19 cellular contexts compared by ENCODE assay signal in the genomic region with DNA sequence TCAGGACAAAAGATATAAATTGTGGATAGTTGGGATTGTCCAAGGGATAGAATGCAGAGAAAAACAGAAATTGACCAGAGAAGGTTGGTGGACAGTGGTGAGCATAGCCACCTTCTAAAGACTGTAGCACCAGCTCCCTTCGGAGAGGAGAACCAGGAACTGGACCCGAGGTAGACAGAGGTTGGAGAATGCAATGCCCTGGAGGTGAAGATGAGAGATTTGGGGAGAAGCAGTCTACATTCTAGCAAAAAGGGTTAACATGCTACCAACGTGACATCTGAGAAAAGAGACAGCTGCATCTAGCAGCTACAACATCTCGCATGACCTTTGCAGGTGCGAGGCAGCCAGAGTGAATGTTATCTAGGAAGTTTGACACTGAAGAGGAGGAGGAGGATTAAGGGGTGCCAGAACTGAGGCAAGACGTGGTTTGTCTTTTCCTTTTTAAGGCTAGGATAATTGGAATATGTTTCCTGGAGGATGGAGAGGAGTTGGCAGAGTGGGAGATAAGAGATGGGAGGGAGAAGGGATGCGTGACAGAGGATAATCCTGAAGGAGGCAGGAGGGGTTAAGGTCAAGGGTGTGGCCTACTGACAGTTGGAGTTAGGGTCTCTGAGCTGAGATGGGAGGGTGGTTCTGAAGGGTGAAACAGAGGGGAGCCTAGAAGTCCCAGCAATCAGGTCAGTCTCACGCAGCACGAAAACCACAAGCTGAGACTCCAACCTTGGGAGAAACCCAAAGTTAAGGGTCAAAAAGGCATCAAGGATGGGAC.
DNase-seq lines count a peak whose midpoint lies in the region; ATAC-seq and TF ChIP-seq lines count a peak whose summit lies in the region.
"Had no signal": no experiment of that assay in that cellular context is flagged by ENCODE, and none has a peak within 500 bp of the region (broad histone marks: within the 10 kb centered on the region; RNA-seq: fewer than 3 reads in every experiment).

No MANE protein-coding gene starts in this region.

- WGBS in aorta, 2 donors, result 61 to 78% methylated on average over 9 of the region's 9 CpGs

- DNase-seq in Right ventricle myocardium superior, result no peak
- no peak for DNase-seq in left ventricle myocardium superior
- DNase-seq in fibroblast of the aortic adventitia (ENCODE audit: low read depth), result peak; percentile 22
- no peak for DNase-seq in omental fat pad (ENCODE audit: low spot score)
- no peak for DNase-seq in aorta
- no peak for DNase-seq in HuH-7 (ENCODE audit: low spot score)
- no peak for DNase-seq in dermis blood vessel endothelial cell
- DNase-seq: activated naive CD4-positive, alpha-beta T cell; activated T-cell treated with anti-CD3 and anti-CD28 coated beads for 4 hours; colonic mucosa; NCI-H526; ovary; sigmoid colon; stimulated activated CD4-positive, alpha-beta T cell treated with anti-CD3 and anti-CD28 coated beads, Interleukin-2, amount 100 ng/mL, for 24 hours; stimulated activated naive CD4-positive, alpha-beta T cell treated with Interleukin-2 at 50 U/mL for 16 hours had no signal

- peaks cover 3 to 5% of the 10 kb centered on the region in 2 donors for H3K4me1 ChIP-seq in aorta (ENCODE audit: control insufficient read depth in 1 of 2, insufficient read depth in 2 of 2, low read length in 2 of 2)

- intact Hi-C loops in Right ventricle myocardium superior (cut with DNase I), result no loop called here
- intact Hi-C loops in left ventricle myocardium superior (cut with micrococcal nuclease), result no loop called here
- intact Hi-C loops in aorta (cut with DNase I), result loop anchor here in 1 of 2 donors (10.0 kb wide), 1 partner anchor 62 kb away; no protein-coding TSS in a partner anchor

- no peak overlapping the region for H3K27ac ChIP-seq in aorta (ENCODE audit: low read depth in 1 of 2, low read length in 2 of 2)
- H3K27ac ChIP-seq: BLaER1 treated with 17β-estradiol and CSF1 and Interleukin-3, amounts not matched to agents 10 nM and 100 nM; colonic mucosa; KMS-11; ovary; VCaP had no signal

- no peaks in the 10 kb centered on the region for H3K9me3 ChIP-seq in aorta (ENCODE audit: control insufficient read depth, low read length)
- H3K9me3 ChIP-seq: BLaER1 treated with 17β-estradiol and CSF1 and Interleukin-3, amounts not matched to agents 10 nM and 100 nM; colonic mucosa; ovary; sigmoid colon had no signal

- no peak for TF ChIP-seq CTCF in fibroblast of the aortic adventitia (IDR thresholded peaks at IDR 0.05; ENCODE audit: insufficient read depth, low read length)
- no peak for TF ChIP-seq CTCF in omental fat pad (IDR thresholded peaks at IDR 0.05)

- H3K4me3 ChIP-seq in fibroblast of the aortic adventitia (ENCODE audit: low read depth, low read length) (no peak overlapping the region), aorta (ENCODE audit: low read length in 2 of 2) (no peak overlapping the region)
- H3K4me3 ChIP-seq: BLaER1 treated with 17β-estradiol and CSF1 and Interleukin-3, amounts not matched to agents 10 nM and 100 nM; colonic mucosa; ovary; sigmoid colon had no signal

- ATAC-seq in Right ventricle myocardium superior (ENCODE audit: poor library complexity) (peak; percentile 5), left ventricle myocardium superior (no peak), omental fat pad (ENCODE audit: low FRiP score) (peak; percentile 12), aorta (ENCODE audit: low FRiP score) (peak; percentile 40), HG03135 (IDR thresholded peaks at IDR 0.05; ENCODE audit: unreplicated experiment) (no peak)

- H3K36me3 ChIP-seq in aorta (ENCODE audit: control insufficient read depth in 1 of 2, insufficient read depth in 2 of 2, low read length in 1 of 2), result no peaks in the 10 kb centered on the region
- H3K36me3 ChIP-seq: BLaER1 treated with 17β-estradiol and CSF1 and Interleukin-3, amounts not matched to agents 10 nM and 100 nM; colonic mucosa; ovary; sigmoid colon had no signal

- no peaks in the 10 kb centered on the region for H3K27me3 ChIP-seq in aorta (ENCODE audit: control insufficient read depth in 1 of 2, insufficient read depth in 2 of 2, low read length in 1 of 2)
- H3K27me3 ChIP-seq: BLaER1 treated with 17β-estradiol and CSF1 and Interleukin-3, amounts not matched to agents 10 nM and 100 nM; colonic mucosa; ovary; sigmoid colon had no signal

Comparison
In these comparisons a context has a peak if more than half of its experiments do, and no peak if none do; other contexts are left out.
1. ATAC-seq: peak in Right ventricle myocardium superior (single experiment), omental fat pad (single experiment) and aorta (single experiment); none in left ventricle myocardium superior (single experiment) and HG03135 (single experiment).